ENCODE assay signal across 1 cellular context in genomic region chr6:138545621-138545980, GRCh38.
A peak's percentile ranks its signal among the peaks of the same experiment; 100 is the strongest.
TF ChIP-seq lines count a peak whose summit lies in the region.

No MANE protein-coding gene starts in this region.

TF ChIP-seq in HepG2, 621 proteins besides CTCF, POLR2A, EP300 and RAD21 (continued from another document):
- TF ChIP-seq ZBTB33 (CRISPR knock-in tag; IDR thresholded peaks at IDR 0.05) (peak; percentile 87), PAF1 (CRISPR knock-in tag; IDR thresholded peaks at IDR 0.05) (no peak), CHD2 (IDR thresholded peaks at IDR 0.05; ENCODE audit: low read depth, low read length) (no peak), ZFP36 (IDR thresholded peaks at IDR 0.05; ENCODE audit: borderline replicate concordance, low read depth, low read length, partially characterized antibody) (no peak), ZHX2 (IDR thresholded peaks at IDR 0.05; ENCODE audit: low read depth) (no peak), ZHX2 (CRISPR knock-in tag; IDR thresholded peaks at IDR 0.05; ENCODE audit: borderline replicate concordance) (no peak), ZC3H13 (CRISPR knock-in tag; IDR thresholded peaks at IDR 0.05) (no peak), ZNF510 (CRISPR knock-in tag; IDR thresholded peaks at IDR 0.05; ENCODE audit: low read depth) (no peak), REL (CRISPR knock-in tag; conservative IDR thresholded peaks at IDR 0.05) (no peak), ZBTB49 (CRISPR knock-in tag; IDR thresholded peaks at IDR 0.05; ENCODE audit: borderline replicate concordance) (no peak), ZNF792 (CRISPR knock-in tag; IDR thresholded peaks at IDR 0.05) (peak; percentile 51; the same call in 1 of the 2 replicates), ZBTB7B (CRISPR knock-in tag; IDR thresholded peaks at IDR 0.05) (no peak), HOXA3 (CRISPR knock-in tag; IDR thresholded peaks at IDR 0.05) (peak; percentile 52), FOSL2 (CRISPR knock-in tag; IDR thresholded peaks at IDR 0.05) (peak; percentile 49), REPIN1 (CRISPR knock-in tag; IDR thresholded peaks at IDR 0.05; ENCODE audit: borderline replicate concordance, low read depth) (0 out of 2 replicates have a peak, but pooled peaks have one; percentile 21), ZNF253 (CRISPR knock-in tag; IDR thresholded peaks at IDR 0.05; ENCODE audit: borderline replicate concordance) (0 out of 2 replicates have a peak, but pooled peaks have one; percentile 30), ELF3 (CRISPR knock-in tag; IDR thresholded peaks at IDR 0.05) (no peak), ZSCAN20 (CRISPR knock-in tag; IDR thresholded peaks at IDR 0.05; ENCODE audit: borderline replicate concordance) (no peak), TGIF2 (CRISPR knock-in tag; IDR thresholded peaks at IDR 0.05) (no peak; the same call in 1 of the 2 replicates), MATR3 (CRISPR knock-in tag; IDR thresholded peaks at IDR 0.05) (no peak), HNRNPH1 (optimal IDR thresholded peaks at IDR 0.05; ENCODE audit: low read depth, low read length) (no peak), ZFP91 (CRISPR knock-in tag; IDR thresholded peaks at IDR 0.05; ENCODE audit: borderline replicate concordance) (no peak), ZSCAN12 (CRISPR knock-in tag; IDR thresholded peaks at IDR 0.05) (no peak), ZNF124 (CRISPR knock-in tag; IDR thresholded peaks at IDR 0.05) (no peak), FUBP1 (CRISPR knock-in tag; IDR thresholded peaks at IDR 0.05; ENCODE audit: borderline replicate concordance) (no peak), ELF1 (CRISPR knock-in tag; IDR thresholded peaks at IDR 0.05) (0 out of 2 replicates have a peak, but pooled peaks have one; percentile 22), MBNL3 (CRISPR knock-in tag; conservative IDR thresholded peaks at IDR 0.05) (no peak), E2F1 (CRISPR knock-in tag; IDR thresholded peaks at IDR 0.05) (no peak), CEBPB (IDR thresholded peaks at IDR 0.05; ENCODE audit: borderline replicate concordance, low read depth, low read length) (no peak), NR2F1 (CRISPR knock-in tag; IDR thresholded peaks at IDR 0.05) (no peak), PREB (CRISPR knock-in tag; IDR thresholded peaks at IDR 0.05) (no peak), ZBTB39 (CRISPR knock-in tag; IDR thresholded peaks at IDR 0.05) (no peak), PHB2 (IDR thresholded peaks at IDR 0.05; ENCODE audit: partially characterized antibody) (no peak), KDM4B (CRISPR knock-in tag; IDR thresholded peaks at IDR 0.05) (peak; percentile 47; the same call in 1 of the 2 replicates), BCL6 (CRISPR knock-in tag; IDR thresholded peaks at IDR 0.05) (0 out of 2 replicates have a peak, but pooled peaks have one; percentile 18), ZBTB25 (CRISPR knock-in tag; IDR thresholded peaks at IDR 0.05) (no peak), ATF7-NPFF (CRISPR knock-in tag; IDR thresholded peaks at IDR 0.05; ENCODE audit: low read depth) (no peak), MEF2D (CRISPR knock-in tag; IDR thresholded peaks at IDR 0.05) (peak; percentile 27; the same call in 1 of the 2 replicates), ZNF788 (CRISPR knock-in tag; IDR thresholded peaks at IDR 0.05; ENCODE audit: borderline replicate concordance) (no peak), HDAC6 (IDR thresholded peaks at IDR 0.05; ENCODE audit: low read depth, low read length) (no peak), RXRA (CRISPR knock-in tag; IDR thresholded peaks at IDR 0.05) (peak; percentile 73), NR2C2 (CRISPR knock-in tag; IDR thresholded peaks at IDR 0.05; ENCODE audit: borderline replicate concordance) (peak; percentile 34; the same call in 1 of the 2 replicates), ZNF496 (CRISPR knock-in tag; IDR thresholded peaks at IDR 0.05; ENCODE audit: insufficient replicate concordance) (no peak), ZSCAN25 (CRISPR knock-in tag; IDR thresholded peaks at IDR 0.05) (no peak)
